Comparison of ENCODE assay signal across 1 cellular context in genomic region chr10:11639346-11639745, GRCh38.
TF ChIP-seq lines count a peak whose summit lies in the region.

No MANE protein-coding gene starts in this region.

TF ChIP-seq in K562, 482 proteins besides CTCF, POLR2A, EP300 and RAD21:
- TF ChIP-seq HCFC1 (IDR thresholded peaks at IDR 0.05; ENCODE audit: low read depth, low read length) (no peak), ZBTB40 (IDR thresholded peaks at IDR 0.05) (no peak), ZBTB40 (CRISPR knock-in tag; IDR thresholded peaks at IDR 0.05) (no peak), ZZZ3 (IDR thresholded peaks at IDR 0.05) (no peak), FOXO4 (CRISPR knock-in tag; IDR thresholded peaks at IDR 0.05) (no peak), HIVEP1 (CRISPR knock-in tag; IDR thresholded peaks at IDR 0.05) (no peak), KLF16 (IDR thresholded peaks at IDR 0.05) (no peak), NFATC3 (IDR thresholded peaks at IDR 0.05) (no peak), ESRRA (IDR thresholded peaks at IDR 0.05; ENCODE audit: borderline replicate concordance, low read depth) (no peak), YBX1 (IDR thresholded peaks at IDR 0.05) (no peak), ZBTB49 (CRISPR knock-in tag; IDR thresholded peaks at IDR 0.05; ENCODE audit: borderline replicate concordance) (no peak), MLX (CRISPR knock-in tag; conservative IDR thresholded peaks at IDR 0.05) (no peak), LARP7 (IDR thresholded peaks at IDR 0.05) (no peak), ZNF785 (CRISPR knock-in tag; IDR thresholded peaks at IDR 0.05) (no peak), CBFA2T3 (IDR thresholded peaks at IDR 0.05) (0 out of 2 replicates have a peak, but pooled peaks have one; percentile 13), SLC30A9 (CRISPR knock-in tag; IDR thresholded peaks at IDR 0.05) (no peak), SREBF2 (CRISPR knock-in tag; IDR thresholded peaks at IDR 0.05) (no peak), BRCA1 (IDR thresholded peaks at IDR 0.05) (no peak), BRCA1 (CRISPR knock-in tag; IDR thresholded peaks at IDR 0.05) (no peak), ATF1 (CRISPR knock-in tag; IDR thresholded peaks at IDR 0.05) (no peak), ATF1 (tag; IDR thresholded peaks at IDR 0.05) (peak; percentile 25; the same call in 1 of the 2 replicates), PURB (CRISPR knock-in tag; IDR thresholded peaks at IDR 0.05; ENCODE audit: low read depth) (no peak), XRCC4 (IDR thresholded peaks at IDR 0.05; ENCODE audit: extremely low read depth, insufficient read depth, insufficient read length) (no peak), VEZF1 (CRISPR knock-in tag; IDR thresholded peaks at IDR 0.05) (0 out of 2 replicates have a peak, but pooled peaks have one; percentile 22), MIER1 (IDR thresholded peaks at IDR 0.05; ENCODE audit: low read depth) (no peak), LEF1 (IDR thresholded peaks at IDR 0.05) (no peak)
- TF ChIP-seq, protein P1, sequence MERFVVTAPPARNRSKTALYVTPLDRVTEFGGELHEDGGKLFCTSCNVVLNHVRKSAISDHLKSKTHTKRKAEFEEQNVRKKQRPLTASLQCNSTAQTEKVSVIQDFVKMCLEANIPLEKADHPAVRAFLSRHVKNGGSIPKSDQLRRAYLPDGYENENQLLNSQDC (CRISPR knock-in tag; IDR thresholded peaks at IDR 0.05), result no peak
